1 cellular context compared by ENCODE assay signal in the genomic region with DNA sequence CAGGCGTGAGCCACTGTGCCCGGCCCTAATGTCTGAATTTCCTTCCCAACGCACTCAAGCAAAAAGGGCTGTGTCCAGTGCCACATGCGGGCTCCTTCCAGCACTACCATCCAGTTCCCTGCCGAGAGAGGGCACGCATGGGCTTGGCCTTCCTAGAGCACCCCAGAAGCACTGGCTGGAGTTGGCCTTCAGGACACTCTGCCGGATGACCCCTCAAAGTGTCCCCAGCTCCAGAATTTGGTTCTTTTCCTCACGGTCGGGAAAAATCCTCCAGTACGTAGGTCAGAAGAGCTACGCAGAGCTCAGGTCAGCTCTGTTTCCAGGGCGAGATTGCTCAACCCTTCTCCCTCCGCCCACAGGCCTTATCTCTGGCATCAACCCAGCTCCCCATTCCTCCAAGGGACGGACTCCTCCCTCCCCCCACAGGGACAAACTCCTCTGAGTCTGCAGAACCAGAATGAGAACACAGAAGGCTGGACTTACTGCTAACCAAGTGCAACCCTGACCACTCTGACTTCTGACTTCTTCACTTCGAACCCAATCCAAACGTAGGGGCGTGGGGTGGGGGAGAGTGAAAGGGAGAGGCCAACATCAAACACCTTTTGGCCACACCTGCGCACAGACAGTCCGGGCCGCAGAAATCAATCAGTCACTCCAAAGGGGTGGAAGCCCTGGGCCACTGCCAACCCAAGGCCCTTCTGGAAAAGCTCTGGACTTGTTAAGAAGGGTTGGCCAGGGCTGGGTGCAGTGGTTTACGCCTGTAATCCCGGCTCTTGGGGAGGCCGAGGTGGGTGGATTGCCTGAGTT.
TF ChIP-seq lines count a peak whose summit lies in the region.

No MANE protein-coding gene starts in this region.

TF ChIP-seq in HepG2, 621 proteins besides CTCF, POLR2A, EP300 and RAD21 (continued from another document and continues in another):
- peak; percentile 40; the same call in 1 of the 2 replicates for TF ChIP-seq POLR2G (IDR thresholded peaks at IDR 0.05; ENCODE audit: low read depth, low read length)
- TF ChIP-seq ZNF329 (CRISPR knock-in tag; IDR thresholded peaks at IDR 0.05; ENCODE audit: low read depth): no peak
- peak; percentile 86; the same call in 1 of the 2 replicates for TF ChIP-seq DNMT3B (CRISPR knock-in tag; conservative IDR thresholded peaks at IDR 0.05)
- no peak for TF ChIP-seq GLI4 (CRISPR knock-in tag; IDR thresholded peaks at IDR 0.05; ENCODE audit: borderline replicate concordance)
- TF ChIP-seq HIC2 (CRISPR knock-in tag; IDR thresholded peaks at IDR 0.05; ENCODE audit: low read depth): peak; percentile 79; the same call in 1 of the 2 replicates
- no peak for TF ChIP-seq ZNF616 (CRISPR knock-in tag; IDR thresholded peaks at IDR 0.05; ENCODE audit: low read depth)
- TF ChIP-seq PHF8 (CRISPR knock-in tag; IDR thresholded peaks at IDR 0.05): peak; percentile 63
- no peak for TF ChIP-seq NONO (IDR thresholded peaks at IDR 0.05)
- peak; percentile 82 for TF ChIP-seq NONO (CRISPR knock-in tag; conservative IDR thresholded peaks at IDR 0.05)
- 0 out of 2 replicates have a peak, but pooled peaks have one; percentile 40 for TF ChIP-seq SMAD1 (CRISPR knock-in tag; IDR thresholded peaks at IDR 0.05; ENCODE audit: borderline replicate concordance, low read depth)
- TF ChIP-seq, protein P1, sequence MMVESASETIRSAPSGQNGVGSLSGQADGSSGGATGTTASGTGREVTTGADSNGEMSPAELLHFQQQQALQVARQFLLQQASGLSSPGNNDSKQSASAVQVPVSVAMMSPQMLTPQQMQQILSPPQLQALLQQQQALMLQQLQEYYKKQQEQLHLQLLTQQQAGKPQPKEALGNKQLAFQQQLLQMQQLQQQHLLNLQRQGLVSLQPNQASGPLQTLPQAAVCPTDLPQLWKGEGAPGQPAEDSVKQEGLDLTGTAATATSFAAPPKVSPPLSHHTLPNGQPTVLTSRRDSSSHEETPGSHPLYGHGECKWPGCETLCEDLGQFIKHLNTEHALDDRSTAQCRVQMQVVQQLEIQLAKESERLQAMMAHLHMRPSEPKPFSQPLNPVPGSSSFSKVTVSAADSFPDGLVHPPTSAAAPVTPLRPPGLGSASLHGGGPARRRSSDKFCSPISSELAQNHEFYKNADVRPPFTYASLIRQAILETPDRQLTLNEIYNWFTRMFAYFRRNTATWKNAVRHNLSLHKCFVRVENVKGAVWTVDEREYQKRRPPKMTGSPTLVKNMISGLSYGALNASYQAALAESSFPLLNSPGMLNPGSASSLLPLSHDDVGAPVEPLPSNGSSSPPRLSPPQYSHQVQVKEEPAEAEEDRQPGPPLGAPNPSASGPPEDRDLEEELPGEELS (CRISPR knock-in tag; IDR thresholded peaks at IDR 0.05): peak; percentile 83
- peak; percentile 81 for TF ChIP-seq HINFP (CRISPR knock-in tag; IDR thresholded peaks at IDR 0.05; ENCODE audit: low read depth)
- TF ChIP-seq ZNF33B (CRISPR knock-in tag; IDR thresholded peaks at IDR 0.05): 0 out of 2 replicates have a peak, but pooled peaks have one; percentile 8
- no peak for TF ChIP-seq LRRFIP1 (CRISPR knock-in tag; conservative IDR thresholded peaks at IDR 0.05)
- TF ChIP-seq ZNF609 (CRISPR knock-in tag; IDR thresholded peaks at IDR 0.05; ENCODE audit: borderline replicate concordance): peak; percentile 80; the same call in 1 of the 2 replicates
- TF ChIP-seq ZNF138 (CRISPR knock-in tag; IDR thresholded peaks at IDR 0.05; ENCODE audit: low read depth): 0 out of 2 replicates have a peak, but pooled peaks have one; percentile 10
- 0 out of 2 replicates have a peak, but pooled peaks have one; percentile 32 for TF ChIP-seq ZNF572 (CRISPR knock-in tag; IDR thresholded peaks at IDR 0.05)
- peak; percentile 98 for TF ChIP-seq CEBPG (CRISPR knock-in tag; IDR thresholded peaks at IDR 0.05)
- 0 out of 2 replicates have a peak, but pooled peaks have one; percentile 12 for TF ChIP-seq RBAK (CRISPR knock-in tag; IDR thresholded peaks at IDR 0.05)
- peak; percentile 39; the same call in 1 of the 2 replicates for TF ChIP-seq ZSCAN31 (CRISPR knock-in tag; IDR thresholded peaks at IDR 0.05; ENCODE audit: low read depth)
- TF ChIP-seq, protein P2, sequence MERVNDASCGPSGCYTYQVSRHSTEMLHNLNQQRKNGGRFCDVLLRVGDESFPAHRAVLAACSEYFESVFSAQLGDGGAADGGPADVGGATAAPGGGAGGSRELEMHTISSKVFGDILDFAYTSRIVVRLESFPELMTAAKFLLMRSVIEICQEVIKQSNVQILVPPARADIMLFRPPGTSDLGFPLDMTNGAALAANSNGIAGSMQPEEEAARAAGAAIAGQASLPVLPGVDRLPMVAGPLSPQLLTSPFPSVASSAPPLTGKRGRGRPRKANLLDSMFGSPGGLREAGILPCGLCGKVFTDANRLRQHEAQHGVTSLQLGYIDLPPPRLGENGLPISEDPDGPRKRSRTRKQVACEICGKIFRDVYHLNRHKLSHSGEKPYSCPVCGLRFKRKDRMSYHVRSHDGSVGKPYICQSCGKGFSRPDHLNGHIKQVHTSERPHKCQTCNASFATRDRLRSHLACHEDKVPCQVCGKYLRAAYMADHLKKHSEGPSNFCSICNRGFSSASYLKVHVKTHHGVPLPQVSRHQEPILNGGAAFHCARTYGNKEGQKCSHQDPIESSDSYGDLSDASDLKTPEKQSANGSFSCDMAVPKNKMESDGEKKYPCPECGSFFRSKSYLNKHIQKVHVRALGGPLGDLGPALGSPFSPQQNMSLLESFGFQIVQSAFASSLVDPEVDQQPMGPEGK (CRISPR knock-in tag; IDR thresholded peaks at IDR 0.05): peak; percentile 97
- TF ChIP-seq JUND (CRISPR knock-in tag; IDR thresholded peaks at IDR 0.05): peak; percentile 36; the same call in 1 of the 2 replicates
- peak; percentile 68 for TF ChIP-seq TEAD3 (CRISPR knock-in tag; optimal IDR thresholded peaks at IDR 0.05; ENCODE audit: borderline replicate concordance)
- TF ChIP-seq ZNF124 (CRISPR knock-in tag; IDR thresholded peaks at IDR 0.05): peak; percentile 77; the same call in 1 of the 2 replicates
- TF ChIP-seq ZNF841 (CRISPR knock-in tag; IDR thresholded peaks at IDR 0.05; ENCODE audit: borderline replicate concordance): no peak
- peak; percentile 96 for TF ChIP-seq ZNF746 (CRISPR knock-in tag; IDR thresholded peaks at IDR 0.05)
- TF ChIP-seq E2F5 (CRISPR knock-in tag; conservative IDR thresholded peaks at IDR 0.05): no peak
- no peak for TF ChIP-seq ZNF317 (CRISPR knock-in tag; IDR thresholded peaks at IDR 0.05)
- peak; percentile 63 for TF ChIP-seq SKI (IDR thresholded peaks at IDR 0.05; ENCODE audit: partially characterized antibody)
- TF ChIP-seq EZH2 (conservative IDR thresholded peaks at IDR 0.05; ENCODE audit: low read depth, low read length): no peak
- peak; percentile 77 for TF ChIP-seq KMT2B (CRISPR knock-in tag; IDR thresholded peaks at IDR 0.05)
- TF ChIP-seq RXRB (CRISPR knock-in tag; IDR thresholded peaks at IDR 0.05; ENCODE audit: borderline replicate concordance): peak; percentile 83
- TF ChIP-seq ZMAT3 (CRISPR knock-in tag; conservative IDR thresholded peaks at IDR 0.05): 0 out of 2 replicates have a peak, but pooled peaks have one; percentile 50
- TF ChIP-seq CREBL2 (CRISPR knock-in tag; IDR thresholded peaks at IDR 0.05; ENCODE audit: borderline replicate concordance): 0 out of 2 replicates have a peak, but pooled peaks have one; percentile 69
- TF ChIP-seq RBM22 (optimal IDR thresholded peaks at IDR 0.05; ENCODE audit: low read length): peak; percentile 58
- no peak for TF ChIP-seq ZNF883 (CRISPR knock-in tag; IDR thresholded peaks at IDR 0.05; ENCODE audit: not compliant biosample characterization)
- TF ChIP-seq RFXANK (CRISPR knock-in tag; IDR thresholded peaks at IDR 0.05): no peak
